In the genomic region with DNA sequence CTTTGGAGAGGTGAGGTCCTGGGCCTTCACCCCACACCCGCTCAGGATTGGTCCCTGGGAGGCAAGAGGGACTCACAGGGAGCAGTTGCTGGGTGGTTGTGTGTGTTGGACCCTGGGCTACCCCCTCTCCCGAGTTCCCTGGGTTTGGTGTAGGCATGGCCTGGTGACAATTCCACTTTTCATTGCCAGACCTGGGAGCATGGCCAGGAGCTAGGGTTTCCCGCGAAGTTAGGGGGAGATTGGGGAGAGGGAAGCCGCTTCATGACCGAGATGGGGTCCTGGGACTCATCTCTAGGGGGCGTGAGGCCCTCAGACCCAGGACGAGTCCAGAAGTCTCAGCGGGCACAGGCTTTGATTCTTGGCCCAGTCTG, we compare ENCODE assay signal across 10 cellular contexts. TPM values are rescaled to one million over a fixed set of nuclear protein-coding genes. Genes with fewer than 3 reads are reported as not detected.
A peak's percentile ranks its signal among the peaks of the same experiment; 100 is the strongest.
DNase-seq lines count a peak whose midpoint lies in the region; ATAC-seq and TF ChIP-seq lines count a peak whose summit lies in the region.
"Had no signal": no experiment of that assay in that cellular context is flagged by ENCODE, and none has a peak within 500 bp of the region (broad histone marks: within the 10 kb centered on the region; RNA-seq: fewer than 3 reads in every experiment).

No MANE protein-coding gene starts in this region.

- H3K27me3 ChIP-seq in body of pancreas = no peaks in the 10 kb centered on the region

- H3K9me3 ChIP-seq in body of pancreas (no peaks in the 10 kb centered on the region), mesodermal cell (ENCODE audit: control insufficient read depth, low read length) (no peaks in the 10 kb centered on the region)

- peak overlapping the region; percentile 63 to 86 (median 72) for H3K27ac ChIP-seq in body of pancreas
- no peak overlapping the region for H3K27ac ChIP-seq in mesodermal cell (ENCODE audit: low read depth, low read length, severe bottlenecking)

- DNase-seq in activated naive CD4-positive, alpha-beta T cell treated with anti-CD3 and anti-CD28 coated beads, Interleukin-2, amount 10 ng/mL, durations not matched to agents 7 days and 5 days = no peak
- no peak for DNase-seq in activated naive CD4-positive, alpha-beta T cell treated with anti-CD3 and anti-CD28 coated beads, Interleukin-2, amount 50 U/mL, for 16 hours
- DNase-seq in body of pancreas (no peak), type B pancreatic cell (ENCODE audit: extremely low spot score, unreplicated experiment) (no peak), posterior cingulate gyrus (no peak)
- DNase-seq: DMS153 had no signal

- H3K9me3 Mint-ChIP-seq in activated naive CD4-positive, alpha-beta T cell treated with anti-CD3 and anti-CD28 coated beads, Interleukin-2, amount 10 ng/mL, durations not matched to agents 7 days and 5 days = no peaks in the 10 kb centered on the region
- H3K9me3 Mint-ChIP-seq in type B pancreatic cell = no peaks in the 10 kb centered on the region

- 35 to 73% methylated on average over 2 to 8 of the region's 9 CpGs for WGBS in body of pancreas, 2 donors
- 22 to 28% methylated on average over 8 of the region's 9 CpGs for WGBS in mesodermal cell (ENCODE audit: insufficient coverage in 2 of 2), 2 experiments

- no peak for TF ChIP-seq POLR2A in body of pancreas (IDR thresholded peaks at IDR 0.05)

- H3K36me3 Mint-ChIP-seq in activated naive CD4-positive, alpha-beta T cell treated with anti-CD3 and anti-CD28 coated beads, Interleukin-2, amount 10 ng/mL, durations not matched to agents 7 days and 5 days = no peaks in the 10 kb centered on the region
- H3K36me3 Mint-ChIP-seq in type B pancreatic cell = no peaks in the 10 kb centered on the region

- no peak overlapping the region for H3K27ac Mint-ChIP-seq in activated naive CD4-positive, alpha-beta T cell treated with anti-CD3 and anti-CD28 coated beads, Interleukin-2, amount 10 ng/mL, durations not matched to agents 7 days and 5 days
- H3K27ac Mint-ChIP-seq in type B pancreatic cell = no peak overlapping the region

- intact Hi-C loops in body of pancreas (cut with DNase I) (loop anchor here (10.0 kb wide), 1 partner anchor 276 kb away; no protein-coding TSS in a partner anchor), posterior cingulate gyrus (cut with DNase I) (loop anchor here (5.0 kb wide), 1 partner anchor 33 kb away; no protein-coding TSS in a partner anchor)

- peaks cover 42% of the 10 kb centered on the region for H3K4me1 Mint-ChIP-seq in activated naive CD4-positive, alpha-beta T cell treated with anti-CD3 and anti-CD28 coated beads, Interleukin-2, amount 10 ng/mL, durations not matched to agents 7 days and 5 days
- H3K4me1 Mint-ChIP-seq in type B pancreatic cell (ENCODE audit: unreplicated experiment) = peaks cover 32% of the 10 kb centered on the region

- H3K27me3 Mint-ChIP-seq in activated naive CD4-positive, alpha-beta T cell treated with anti-CD3 and anti-CD28 coated beads, Interleukin-2, amount 10 ng/mL, durations not matched to agents 7 days and 5 days = peaks cover 92% of the 10 kb centered on the region
- peaks cover 49% of the 10 kb centered on the region for H3K27me3 Mint-ChIP-seq in type B pancreatic cell

- CTCF ChIA-PET in activated naive CD4-positive, alpha-beta T cell treated with anti-CD3 and anti-CD28 coated beads, Interleukin-2, amount 10 ng/mL, durations not matched to agents 7 days and 5 days (lab: Charles Lee) = no interaction called here

- ATAC-seq in body of pancreas (peak; percentile 1), HG02623 (IDR thresholded peaks at IDR 0.05; ENCODE audit: unreplicated experiment) (no peak), GM19467 (IDR thresholded peaks at IDR 0.05; ENCODE audit: unreplicated experiment) (no peak)

- H3K4me3 ChIP-seq in body of pancreas = peak overlapping the region in 1 of 2 donors; percentile 33
- H3K4me3 ChIP-seq in mesodermal cell (ENCODE audit: extremely low read depth, insufficient read depth, low read length, poor library complexity, severe bottlenecking) = peak overlapping the region; percentile 56

- H3K36me3 ChIP-seq in body of pancreas (replicated peaks in 1 of 2; ENCODE audit: insufficient read depth in 1 of 2, low read depth in 2 of 2) = no peaks in the 10 kb centered on the region
- no peaks in the 10 kb centered on the region for H3K36me3 ChIP-seq in mesodermal cell (ENCODE audit: control insufficient read depth, insufficient read depth, low read length)

- TF ChIP-seq CTCF in body of pancreas (IDR thresholded peaks at IDR 0.05) (no peak), type B pancreatic cell (conservative IDR thresholded peaks at IDR 0.05) (no peak)

- H3K4me3 Mint-ChIP-seq in activated naive CD4-positive, alpha-beta T cell treated with anti-CD3 and anti-CD28 coated beads, Interleukin-2, amount 10 ng/mL, durations not matched to agents 7 days and 5 days = peak overlapping the region; percentile 33
- H3K4me3 Mint-ChIP-seq in type B pancreatic cell = peak overlapping the region; percentile 81

- H3K4me1 ChIP-seq in body of pancreas = peaks cover 42% of the 10 kb centered on the region
- peaks cover 24% of the 10 kb centered on the region for H3K4me1 ChIP-seq in mesodermal cell (ENCODE audit: control insufficient read depth, insufficient read depth, low read length, poor library complexity, severe bottlenecking)

RNA-seq across cellular contexts. Expression of a gene that starts 0.6 kb away (rescaled TPM):
- total RNA-seq in body of pancreas (10 to 100 TPM in 1 of 2 donors, 1 to 10 TPM in 1; 4.9 to 11.7 TPM), type B pancreatic cell (ENCODE audit: low replicate concordance) (0.43 and 9.6 TPM in 2 replicates)
- 11.8 TPM for polyA plus RNA-seq in mesodermal cell (2013, experiment 1 of 2)
- polyA plus RNA-seq in mesodermal cell (2013, experiment 2 of 2) = 9.0 TPM

RNA-seq across cellular contexts. Expression of a gene that starts 37.7 kb away (rescaled TPM):
- total RNA-seq in body of pancreas = not detected
- not detected for polyA plus RNA-seq in mesodermal cell (2013, experiment 1 of 2)
- 0.61 TPM for polyA plus RNA-seq in mesodermal cell (2013, experiment 2 of 2)
- total RNA-seq in type B pancreatic cell (ENCODE audit: low replicate concordance) = not detected in 2 replicates
- total RNA-seq: renal cortical epithelial cell had no signal
